Comparison of ENCODE assay signal across 17 cellular contexts in genomic region chr9:134930404-134930803, GRCh38. TPM values are rescaled to one million over a fixed set of nuclear protein-coding genes. Genes with fewer than 3 reads are reported as not detected.
DNase-seq lines count a peak whose midpoint lies in the region; ATAC-seq and TF ChIP-seq lines count a peak whose summit lies in the region.
"Had no signal": no experiment of that assay in that cellular context is flagged by ENCODE, and none has a peak within 500 bp of the region (broad histone marks: within the 10 kb centered on the region; RNA-seq: fewer than 3 reads in every experiment).

No MANE protein-coding gene starts in this region.

- H3K27me3 Mint-ChIP-seq in memory B cell = peaks cover 31% of the 10 kb centered on the region

- H3K27ac Mint-ChIP-seq in memory B cell = no peak overlapping the region
- H3K27ac Mint-ChIP-seq: activated naive CD4-positive, alpha-beta T cell treated with anti-CD3 and anti-CD28 coated beads, Interleukin-2, amount 50 U/mL, for 24 hours; CD4-positive, CD25-positive, alpha-beta regulatory T cell had no signal

- peaks cover 10% of the 10 kb centered on the region for H3K4me1 ChIP-seq in left ventricle myocardium inferior

- peaks cover 2% of the 10 kb centered on the region for H3K9me3 Mint-ChIP-seq in memory B cell
- H3K9me3 Mint-ChIP-seq: activated naive CD4-positive, alpha-beta T cell treated with anti-CD3 and anti-CD28 coated beads, Interleukin-2, amount 50 U/mL, for 24 hours; central memory CD8-positive, alpha-beta T cell had no signal

- DNase-seq in memory B cell (ENCODE audit: low spot score in 2 of 2) (no peak), NCI-H146 (lab: John Stamatoyannopoulos, UW) (no peak), EL (no peak), left ventricle myocardium inferior (no peak)
- DNase-seq: CD4-positive, CD25-positive, alpha-beta regulatory T cell; GF-D8; KG1; mesendoderm; T-helper 9 cell had no signal

- peaks cover 34% of the 10 kb centered on the region for H3K27me3 ChIP-seq in left ventricle myocardium inferior (ENCODE audit: low read depth)

- H3K4me3 Mint-ChIP-seq in memory B cell = peak overlapping the region; percentile 30
- H3K4me3 Mint-ChIP-seq: activated naive CD4-positive, alpha-beta T cell treated with anti-CD3 and anti-CD28 coated beads, Interleukin-2, amount 50 U/mL, for 24 hours; CD4-positive, CD25-positive, alpha-beta regulatory T cell; central memory CD8-positive, alpha-beta T cell had no signal

- no peaks in the 10 kb centered on the region for H3K9me3 ChIP-seq in left ventricle myocardium inferior (replicated peaks)

- intact Hi-C loops in left ventricle myocardium inferior (cut with micrococcal nuclease) = no loop called here

- no peak overlapping the region for H3K4me3 ChIP-seq in left ventricle myocardium inferior

- H3K4me1 Mint-ChIP-seq in memory B cell = peaks cover 20% of the 10 kb centered on the region
- H3K4me1 Mint-ChIP-seq: activated naive CD4-positive, alpha-beta T cell treated with anti-CD3 and anti-CD28 coated beads, Interleukin-2, amount 50 U/mL, for 24 hours; CD4-positive, CD25-positive, alpha-beta regulatory T cell had no signal

- TF ChIP-seq CTCF in left ventricle myocardium inferior (IDR thresholded peaks at IDR 0.05; ENCODE audit: borderline replicate concordance) = no peak

- H3K36me3 Mint-ChIP-seq in memory B cell = no peaks in the 10 kb centered on the region
- H3K36me3 Mint-ChIP-seq: activated naive CD4-positive, alpha-beta T cell treated with anti-CD3 and anti-CD28 coated beads, Interleukin-2, amount 50 U/mL, for 24 hours; CD4-positive, CD25-positive, alpha-beta regulatory T cell had no signal

- H3K36me3 ChIP-seq in left ventricle myocardium inferior = no peaks in the 10 kb centered on the region

- no peak overlapping the region for H3K27ac ChIP-seq in left ventricle myocardium inferior (replicated peaks)

- ATAC-seq in GM18517 (IDR thresholded peaks at IDR 0.05; ENCODE audit: unreplicated experiment) = peak; percentile 67
- peak; percentile 51 for ATAC-seq in GM21367 (IDR thresholded peaks at IDR 0.05; ENCODE audit: unreplicated experiment)
- peak; percentile 66 for ATAC-seq in HG03108 (IDR thresholded peaks at IDR 0.05; ENCODE audit: unreplicated experiment)
- peak; percentile 79 for ATAC-seq in memory B cell (ENCODE audit: low read depth)
- no peak for ATAC-seq in GM19452 (IDR thresholded peaks at IDR 0.05; ENCODE audit: unreplicated experiment)
- ATAC-seq: Panc1 had no signal

RNA-seq across cellular contexts. Expression of gene FCN1, which starts 12.7 kb away (rescaled TPM):
- 2.9 TPM for total RNA-seq in left ventricle myocardium inferior
- total RNA-seq: activated CD8-positive, alpha-beta memory T cell treated with anti-CD3 and anti-CD28 coated beads for 36 hours; CD4-positive, CD25-positive, alpha-beta regulatory T cell had no signal

RNA-seq across cellular contexts. Expression of gene FCN2, which starts 49.8 kb away (rescaled TPM):
- total RNA-seq in left ventricle myocardium inferior = not detected
- total RNA-seq: activated CD8-positive, alpha-beta memory T cell treated with anti-CD3 and anti-CD28 coated beads for 36 hours; CD4-positive, CD25-positive, alpha-beta regulatory T cell had no signal
